8 cellular contexts compared by ENCODE assay signal in genomic region chr22:21972293-21972779, GRCh38. TPM values are rescaled to one million over a fixed set of nuclear protein-coding genes. Genes with fewer than 3 reads are reported as not detected.
DNase-seq lines count a peak whose midpoint lies in the region; ATAC-seq and TF ChIP-seq lines count a peak whose summit lies in the region.

No MANE protein-coding gene starts in this region.

- H2BK5ac ChIP-seq in neuronal stem cell (ENCODE audit: low read length), result no peak overlapping the region

- H3K4me3 ChIP-seq in Karpas-422 (ENCODE audit: low read length), result no peak overlapping the region
- no peak overlapping the region for H3K4me3 ChIP-seq in neuronal stem cell (ENCODE audit: low read length in 2 of 2)

- no peak overlapping the region for H3K27ac Mint-ChIP-seq in Calu3 (ENCODE audit: unreplicated experiment)
- no peak overlapping the region for H3K27ac Mint-ChIP-seq in activated CD4-positive, alpha-beta memory T cell treated with anti-CD3 and anti-CD28 coated beads, Interleukin-2, amount 10 ng/mL, durations not matched to agents 7 days and 5 days

- peaks cover 29% of the 10 kb centered on the region for H3K36me3 Mint-ChIP-seq in Calu3 (ENCODE audit: insufficient read depth, unreplicated experiment)
- peaks cover 53% of the 10 kb centered on the region for H3K36me3 Mint-ChIP-seq in activated CD4-positive, alpha-beta memory T cell treated with anti-CD3 and anti-CD28 coated beads, Interleukin-2, amount 10 ng/mL, durations not matched to agents 7 days and 5 days (ENCODE audit: low read depth)

- H3K4ac ChIP-seq in neuronal stem cell (ENCODE audit: low read length), result no peak overlapping the region

- H2AFZ ChIP-seq in Karpas-422 (ENCODE audit: low read length) (no peak overlapping the region), neuronal stem cell (ENCODE audit: low read length) (no peak overlapping the region)

- no peak for ATAC-seq in HG03571 (IDR thresholded peaks at IDR 0.05; ENCODE audit: unreplicated experiment)

- H3K4me3 Mint-ChIP-seq in Calu3 (ENCODE audit: low read depth, unreplicated experiment), result no peak overlapping the region
- no peak overlapping the region for H3K4me3 Mint-ChIP-seq in activated CD4-positive, alpha-beta memory T cell treated with anti-CD3 and anti-CD28 coated beads, Interleukin-2, amount 10 ng/mL, durations not matched to agents 7 days and 5 days

- H2BK15ac ChIP-seq in neuronal stem cell (ENCODE audit: low read length), result no peak overlapping the region

- no TSS peak for BruUV-seq in Calu3 (replicated peaks; lab: Mats Ljungman, UMichigan)

- H3K4me1 ChIP-seq in Karpas-422 (ENCODE audit: low read length) (no peaks in the 10 kb centered on the region), neuronal stem cell (ENCODE audit: control insufficient read depth in 2 of 2, insufficient read depth in 1 of 2, low read depth in 1 of 2, low read length in 2 of 2) (no peaks in the 10 kb centered on the region)

- H3K27ac ChIP-seq in Karpas-422 (ENCODE audit: low read length), result no peak overlapping the region
- H3K27ac ChIP-seq in neuronal stem cell (replicated peaks; ENCODE audit: low read length), result no peak overlapping the region

- H4K20me1 ChIP-seq in Karpas-422 (ENCODE audit: insufficient read depth, low read depth, low read length), result no peaks in the 10 kb centered on the region

- H3K79me1 ChIP-seq in neuronal stem cell (ENCODE audit: low read depth, low read length), result peaks cover 2% of the 10 kb centered on the region

- no peak overlapping the region for H3K18ac ChIP-seq in neuronal stem cell (ENCODE audit: low read length)

- no peak overlapping the region for H2BK12ac ChIP-seq in neuronal stem cell (ENCODE audit: low read length)

- no peaks in the 10 kb centered on the region for H3K9me3 Mint-ChIP-seq in Calu3 (ENCODE audit: low read depth, unreplicated experiment)
- no peaks in the 10 kb centered on the region for H3K9me3 Mint-ChIP-seq in activated CD4-positive, alpha-beta memory T cell treated with anti-CD3 and anti-CD28 coated beads, Interleukin-2, amount 10 ng/mL, durations not matched to agents 7 days and 5 days

- H3K79me2 ChIP-seq in Karpas-422 (ENCODE audit: low read length), result peaks cover 17% of the 10 kb centered on the region

- H3K9ac ChIP-seq in Karpas-422 (ENCODE audit: low read length) (no peak overlapping the region), neuronal stem cell (ENCODE audit: low read depth, low read length, poor library complexity) (no peak overlapping the region)

- H4K91ac ChIP-seq in neuronal stem cell (ENCODE audit: low read depth, low read length, poor library complexity), result no peak overlapping the region

- H3K23ac ChIP-seq in neuronal stem cell (ENCODE audit: low read depth, low read length, poor library complexity), result peak overlapping the region; percentile 90

- H3K4me2 ChIP-seq in Karpas-422 (ENCODE audit: low read depth, low read length, poor library complexity, severe bottlenecking) (no peak overlapping the region), neuronal stem cell (ENCODE audit: insufficient read depth, low read length, poor library complexity, severe bottlenecking) (no peak overlapping the region)

- CTCF ChIA-PET in Calu3 (lab: Charles Lee), result interaction anchor here (1.0 to 1.9 kb wide), 4 partner anchors 9 to 89 kb away, joined by 3 to 6 read pairs (median 4); partner anchors contain the start of gene TOP3B
- CTCF ChIA-PET in activated CD4-positive, alpha-beta memory T cell treated with anti-CD3 and anti-CD28 coated beads, Interleukin-2, amount 10 ng/mL, durations not matched to agents 7 days and 5 days (lab: Charles Lee), result interaction anchor here (0.9 to 2.7 kb wide), 14 partner anchors 8 to 368 kb away, joined by 3 to 38 read pairs (median 4); partner anchors contain the start of genes PPM1F and TOP3B

- peak; percentile 65 for DNase-seq in Calu3
- DNase-seq in Karpas-422, result peak; percentile 86
- DNase-seq in activated CD4-positive, alpha-beta memory T cell treated with anti-CD3 and anti-CD28 coated beads, Interleukin-2, amount 10 ng/mL, durations not matched to agents 7 days and 5 days, result peak; percentile 54
- peak; percentile 67 for DNase-seq in epidermal melanocyte (ENCODE audit: insufficient read length, low spot score)
- no peak for DNase-seq in neuronal stem cell (ENCODE audit: low spot score)
- DNase-seq in cerebellum (ENCODE audit: low spot score), result no peak
- no peak for DNase-seq in NCI-H510A (lab: John Stamatoyannopoulos, UW)

- H3K36me3 ChIP-seq in Karpas-422 (ENCODE audit: insufficient read depth, low read length) (peaks cover 29% of the 10 kb centered on the region), neuronal stem cell (replicated peaks in 1 of 2; ENCODE audit: control insufficient read depth in 2 of 2, insufficient read depth in 2 of 2, low read length in 2 of 2) (peaks cover 54 to 87% of the 10 kb centered on the region in 2 donors)

- intact Hi-C loops in Calu3 (cut with micrococcal nuclease; ENCODE audit: unreplicated experiment), result no loop called here

- no peaks in the 10 kb centered on the region for H3K27me3 ChIP-seq in Karpas-422 (ENCODE audit: low read length)
- H3K27me3 ChIP-seq in neuronal stem cell (ENCODE audit: control insufficient read depth in 3 of 3, insufficient read depth in 3 of 3, low read depth in 1 of 3, low read length in 3 of 3), result no peaks in the 10 kb centered on the region

- H3K9me2 ChIP-seq in Karpas-422 (replicated peaks; ENCODE audit: insufficient read depth, low read length), result no peaks in the 10 kb centered on the region

- WGBS in neuronal stem cell (ENCODE audit: extremely low coverage in 2 of 2, insufficient read length in 2 of 2, insufficient replicate concordance in 1 of 2), 2 donors, result no CpG with 5 or more reads among the region's 7 CpGs

- no peak overlapping the region for H4K8ac ChIP-seq in neuronal stem cell (ENCODE audit: low read depth, low read length)

- no peak overlapping the region for H2AK5ac ChIP-seq in neuronal stem cell (ENCODE audit: low read depth, low read length)

- no peak overlapping the region for H2BK120ac ChIP-seq in neuronal stem cell (ENCODE audit: low read depth, low read length)

- no peak overlapping the region for H3K14ac ChIP-seq in neuronal stem cell (ENCODE audit: low read length)

- no peaks in the 10 kb centered on the region for H3K9me3 ChIP-seq in Karpas-422 (ENCODE audit: low read length)
- H3K9me3 ChIP-seq in neuronal stem cell (replicated peaks in 1 of 2; ENCODE audit: control insufficient read depth in 2 of 2, insufficient read depth in 1 of 2, low read depth in 1 of 2, low read length in 2 of 2), result peaks cover 0 to 2% of the 10 kb centered on the region in 2 donors

- POLR2A ChIA-PET in activated CD4-positive, alpha-beta memory T cell treated with anti-CD3 and anti-CD28 coated beads, Interleukin-2, amount 10 ng/mL, durations not matched to agents 7 days and 5 days (lab: Charles Lee), result interaction anchor here (0.7 to 2.3 kb wide), 4 partner anchors 9 to 236 kb away, joined by 3 to 14 read pairs (median 4); partner anchors contain the start of genes PPM1F and TOP3B

- peak; percentile 92 for TF ChIP-seq CTCF in Calu3 (IDR thresholded peaks at IDR 0.05; ENCODE audit: unreplicated experiment)

- no peaks in the 10 kb centered on the region for H3K4me1 Mint-ChIP-seq in Calu3 (ENCODE audit: low read depth, unreplicated experiment)
- no peaks in the 10 kb centered on the region for H3K4me1 Mint-ChIP-seq in activated CD4-positive, alpha-beta memory T cell treated with anti-CD3 and anti-CD28 coated beads, Interleukin-2, amount 10 ng/mL, durations not matched to agents 7 days and 5 days

- H3K27me3 Mint-ChIP-seq in Calu3 (ENCODE audit: unreplicated experiment), result no peaks in the 10 kb centered on the region
- H3K27me3 Mint-ChIP-seq in activated CD4-positive, alpha-beta memory T cell treated with anti-CD3 and anti-CD28 coated beads, Interleukin-2, amount 10 ng/mL, durations not matched to agents 7 days and 5 days, result no peaks in the 10 kb centered on the region

RNA-seq across cellular contexts. Expression of gene TOP3B, which starts 10.3 kb away (rescaled TPM):
- total RNA-seq in Calu3 (2022), result 45.1 and 48.0 TPM in 2 replicates
- total RNA-seq in Karpas-422 (2014; rRNA removed; shearing (Covaris generic); ENCODE audit: low replicate concordance), result 38.1 and 72.9 TPM in 2 replicates
- 10 to 100 TPM; 42.6 to 42.7 TPM for total RNA-seq in activated CD4-positive, alpha-beta memory T cell treated with anti-CD3 and anti-CD28 coated beads, Interleukin-2, amount 10 ng/mL, durations not matched to agents 7 days and 5 days
- polyA plus RNA-seq in neuronal stem cell (2013, experiment 1 of 2), result 25.4 TPM
- 27.0 TPM for polyA plus RNA-seq in neuronal stem cell (2013, experiment 2 of 2)
- 28.8 TPM for total RNA-seq in cerebellum

RNA-seq across cellular contexts. Expression of gene PPM1F, which starts 19.7 kb away (rescaled TPM):
- 19.0 and 19.8 TPM in 2 replicates for total RNA-seq in Calu3 (2022)
- 21.1 and 47.8 TPM in 2 replicates for total RNA-seq in Karpas-422 (2014; rRNA removed; shearing (Covaris generic); ENCODE audit: low replicate concordance)
- total RNA-seq in activated CD4-positive, alpha-beta memory T cell treated with anti-CD3 and anti-CD28 coated beads, Interleukin-2, amount 10 ng/mL, durations not matched to agents 7 days and 5 days, result 10 to 100 TPM; 11.9 to 12.5 TPM
- polyA plus RNA-seq in neuronal stem cell (2013, experiment 1 of 2), result 17.8 TPM
- polyA plus RNA-seq in neuronal stem cell (2013, experiment 2 of 2), result 16.6 TPM
- 25.5 TPM for total RNA-seq in cerebellum

Comparison
In these comparisons a context has a peak if more than half of its experiments do, and no peak if none do; other contexts are left out.
1. DNase-seq: peak in Calu3 (single experiment), Karpas-422 (single experiment), activated CD4-positive, alpha-beta memory T cell treated with anti-CD3 and anti-CD28 coated beads, Interleukin-2, amount 10 ng/mL, durations not matched to agents 7 days and 5 days (single experiment) and epidermal melanocyte (single experiment); none in neuronal stem cell (single experiment), cerebellum (single experiment) and NCI-H510A (single experiment).